Comparison of ENCODE assay signal across 15 cellular contexts in the genomic region with DNA sequence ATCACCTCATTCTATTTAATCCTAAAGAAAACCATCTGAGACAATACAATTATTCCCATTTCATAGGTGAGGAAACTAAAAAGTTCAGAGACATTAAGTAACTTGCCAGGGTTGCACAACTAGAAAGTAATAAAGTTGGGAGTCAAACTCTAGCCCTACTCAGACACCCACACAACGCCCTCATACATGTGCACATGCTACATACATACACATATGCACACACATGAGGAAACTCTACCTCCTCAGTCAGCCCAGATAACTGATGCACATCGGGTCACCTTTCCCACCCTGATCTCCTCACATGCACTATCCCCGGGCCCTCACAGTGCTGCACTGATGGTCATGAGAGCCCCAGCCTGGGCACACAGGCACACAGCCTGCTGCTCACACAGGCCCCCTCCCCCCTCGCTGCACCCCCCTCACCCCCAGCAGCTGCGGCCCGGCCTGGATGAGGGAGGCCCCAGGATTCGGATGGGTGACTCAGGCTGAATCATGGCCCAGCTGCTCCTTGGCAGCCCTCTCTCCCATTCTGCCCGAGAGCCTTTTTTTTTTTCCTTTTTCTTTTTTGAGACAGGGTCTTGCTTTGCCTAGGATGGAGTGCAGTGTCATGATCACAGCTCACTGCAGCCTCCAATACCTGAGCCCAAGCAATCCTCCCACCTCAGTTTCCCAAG. TPM values are rescaled to one million over a fixed set of nuclear protein-coding genes. Genes with fewer than 3 reads are reported as not detected.
DNase-seq lines count a peak whose midpoint lies in the region; ATAC-seq and TF ChIP-seq lines count a peak whose summit lies in the region.
"Had no signal": no experiment of that assay in that cellular context is flagged by ENCODE, and none has a peak within 500 bp of the region (broad histone marks: within the 10 kb centered on the region; RNA-seq: fewer than 3 reads in every experiment).

No MANE protein-coding gene starts in this region.

- H3K27me3 Mint-ChIP-seq in neural crest cell (ENCODE audit: low read depth), result peaks cover 84% of the 10 kb centered on the region

- DNase-seq in ELR (ENCODE audit: low read depth), result peak; percentile 82
- peak; percentile 76 for DNase-seq in NCI-H446 treated with DMSO at 0.1 percent for 48 hours (lab: John Stamatoyannopoulos, UW)
- DNase-seq in cardiac fibroblast (ENCODE audit: low read depth in 2 of 2), result peak; percentile 66 to 76
- no peak for DNase-seq in neural crest cell (ENCODE audit: low read depth, low spot score)
- DNase-seq in inferior parietal cortex (ENCODE audit: extremely low spot score), result no peak
- no peak for DNase-seq in stimulated activated CD4-positive, alpha-beta T cell treated with anti-CD3 and anti-CD28 coated beads, Interleukin-2, amount 100 ng/mL, for 24 hours
- DNase-seq: activated T-cell treated with anti-CD3 and anti-CD28 coated beads, Interleukin-2, amount 50 U/mL, for 4 hours; left lung; stimulated activated CD4-positive, alpha-beta T cell treated with anti-CD3 and anti-CD28 coated beads, Interleukin-1b, Interleukin-23, amount 100 ng/mL, for 48 hours; stimulated activated naive B cell treated with anti-CD40 and anti-IgM and Interleukin-4, amounts not matched to agents 10 μg/mL and 1 μg/mL and 100 μg/mL, for 72 hours had no signal

- no peaks in the 10 kb centered on the region for H3K36me3 Mint-ChIP-seq in neural crest cell (ENCODE audit: low read depth)

- no peak overlapping the region for H3K27ac Mint-ChIP-seq in neural crest cell (ENCODE audit: unreplicated experiment)
- H3K27ac Mint-ChIP-seq: stimulated activated naive B cell treated with anti-CD40 and anti-IgM and Interleukin-4, amounts not matched to agents 10 μg/mL and 1 μg/mL and 100 μg/mL, for 72 hours had no signal

- no peaks in the 10 kb centered on the region for H3K9me3 Mint-ChIP-seq in neural crest cell
- H3K9me3 Mint-ChIP-seq: activated T-cell treated with anti-CD3 and anti-CD28 coated beads, Interleukin-2, amount 50 U/mL, for 4 hours; central memory CD8-positive, alpha-beta T cell had no signal

- H3K4me1 Mint-ChIP-seq in neural crest cell, result peaks cover 16% of the 10 kb centered on the region
- H3K4me1 Mint-ChIP-seq: central memory CD8-positive, alpha-beta T cell had no signal

- H3K4me3 ChIP-seq in cardiac fibroblast (replicated peaks in 1 of 2; ENCODE audit: low read depth in 2 of 2, low read length in 2 of 2), result no peak overlapping the region
- H3K4me3 ChIP-seq: HAP-1, left lung had no signal

- no peak for TF ChIP-seq POLR2A in GM18505 (IDR thresholded peaks at IDR 0.05; ENCODE audit: borderline replicate concordance, extremely low read depth, insufficient read depth, insufficient read length)

- ATAC-seq in activated CD4-positive, CD25-positive, alpha-beta regulatory T cell treated with anti-CD3 and anti-CD28 coated beads, Interleukin-2, amount 50 U/mL, for 24 hours, result no peak
- no peak for ATAC-seq in GM18505 (IDR thresholded peaks at IDR 0.05; ENCODE audit: unreplicated experiment)
- ATAC-seq: activated T-cell treated with anti-CD3 and anti-CD28 coated beads, Interleukin-2, amount 50 U/mL, for 4 hours; left lung; stimulated activated naive B cell treated with anti-CD40 and anti-IgM and Interleukin-4, amounts not matched to agents 10 μg/mL and 1 μg/mL and 100 μg/mL, for 72 hours had no signal

- TF ChIP-seq CTCF in cardiac fibroblast (IDR thresholded peaks at IDR 0.05; ENCODE audit: low read depth, low read length) (no peak), neural crest cell (conservative IDR thresholded peaks at IDR 0.05) (no peak)

- H3K4me3 Mint-ChIP-seq in neural crest cell, result peak overlapping the region; percentile 8
- H3K4me3 Mint-ChIP-seq: activated T-cell treated with anti-CD3 and anti-CD28 coated beads, Interleukin-2, amount 50 U/mL, for 4 hours; central memory CD8-positive, alpha-beta T cell; stimulated activated naive B cell treated with anti-CD40 and anti-IgM and Interleukin-4, amounts not matched to agents 10 μg/mL and 1 μg/mL and 100 μg/mL, for 72 hours had no signal

RNA-seq across cellular contexts. Expression of gene GPRIN1, which starts 5.0 kb away (rescaled TPM):
- total RNA-seq in neural crest cell, result 35.9 and 39.0 TPM in 2 replicates

RNA-seq across cellular contexts. Expression of gene SNCB, which starts 15.4 kb away (rescaled TPM):
- 0.40 and 0.96 TPM in 2 replicates for total RNA-seq in neural crest cell
- total RNA-seq: activated T-cell treated with anti-CD3 and anti-CD28 coated beads, Interleukin-2, amount 50 U/mL, for 4 hours; left lung had no signal

RNA-seq across cellular contexts. Expression of gene EIF4E1B, which starts 15.5 kb away (rescaled TPM):
- total RNA-seq in neural crest cell, result not detected in 2 replicates
- total RNA-seq: activated T-cell treated with anti-CD3 and anti-CD28 coated beads, Interleukin-2, amount 50 U/mL, for 4 hours; left lung; SK-MEL-5 had no signal

RNA-seq across cellular contexts. Expression of gene TSPAN17, which starts 32.3 kb away (rescaled TPM):
- 38.8 and 40.9 TPM in 2 replicates for total RNA-seq in neural crest cell

Comparison
In these comparisons a context has a peak if more than half of its experiments do, and no peak if none do; other contexts are left out.
1. DNase-seq: peak in ELR (single experiment), NCI-H446 treated with DMSO at 0.1 percent for 48 hours (single experiment) and cardiac fibroblast (2 of 2); none in neural crest cell (single experiment), inferior parietal cortex (single experiment) and stimulated activated CD4-positive, alpha-beta T cell treated with anti-CD3 and anti-CD28 coated beads, Interleukin-2, amount 100 ng/mL, for 24 hours (0 of 2).